Comparison of ENCODE assay signal across 8 cellular contexts in genomic region chr14:61524936-61525292, GRCh38.
DNase-seq lines count a peak whose midpoint lies in the region; TF ChIP-seq lines count a peak whose summit lies in the region.

No MANE protein-coding gene starts in this region.

- H3K4me3 ChIP-seq in hepatocyte = no peak overlapping the region
- H3K4me3 ChIP-seq in stomach = no peak overlapping the region

- H3K36me3 ChIP-seq in hepatocyte (replicated peaks; ENCODE audit: insufficient read depth, low read depth) = no peaks in the 10 kb centered on the region
- no peaks in the 10 kb centered on the region for H3K36me3 ChIP-seq in stomach

- H3K36me3 Mint-ChIP-seq in activated CD4-positive, alpha-beta memory T cell treated with anti-CD3 and anti-CD28 coated beads, Interleukin-2, amount 10 ng/mL, durations not matched to agents 7 days and 5 days (ENCODE audit: low read depth) = peaks cover 67% of the 10 kb centered on the region

- H3K4me3 Mint-ChIP-seq in activated CD4-positive, alpha-beta memory T cell treated with anti-CD3 and anti-CD28 coated beads, Interleukin-2, amount 10 ng/mL, durations not matched to agents 7 days and 5 days = peak overlapping the region; percentile 40

- DNase-seq in DMS53 (lab: John Stamatoyannopoulos, UW) (peak; percentile 62), DMS53 treated with DMSO at 0.1 percent for 48 hours (lab: John Stamatoyannopoulos, UW; ENCODE audit: unreplicated experiment) (no peak), hepatocyte (ENCODE audit: low spot score) (no peak), stomach (no peak), superior temporal gyrus (ENCODE audit: extremely low spot score) (no peak), NCI-H2227 treated with DMSO at 0.1 percent for 48 hours (lab: John Stamatoyannopoulos, UW) (no peak), NCI-H2196 (lab: John Stamatoyannopoulos, UW; ENCODE audit: unreplicated experiment) (no peak)
- no peak for DNase-seq in activated CD4-positive, alpha-beta memory T cell treated with anti-CD3 and anti-CD28 coated beads, Interleukin-2, amount 10 ng/mL, durations not matched to agents 7 days and 5 days

- no peak overlapping the region for H3K4me2 ChIP-seq in hepatocyte

- H4K20me1 ChIP-seq in hepatocyte (ENCODE audit: insufficient read depth, poor library complexity, severe bottlenecking) = no peaks in the 10 kb centered on the region

- TF ChIP-seq POLR2A in stomach (IDR thresholded peaks at IDR 0.05) = no peak

- POLR2A ChIA-PET in activated CD4-positive, alpha-beta memory T cell treated with anti-CD3 and anti-CD28 coated beads, Interleukin-2, amount 10 ng/mL, durations not matched to agents 7 days and 5 days (lab: Charles Lee) = interaction anchor here (0.7 to 8.2 kb wide), 19 partner anchors 13 to 276 kb away, joined by 3 to 80 read pairs (median 4); partner anchors contain the start of genes HIF1A and SNAPC1

- no peaks in the 10 kb centered on the region for H3K27me3 Mint-ChIP-seq in activated CD4-positive, alpha-beta memory T cell treated with anti-CD3 and anti-CD28 coated beads, Interleukin-2, amount 10 ng/mL, durations not matched to agents 7 days and 5 days

- peaks cover 80% of the 10 kb centered on the region for H3K4me1 Mint-ChIP-seq in activated CD4-positive, alpha-beta memory T cell treated with anti-CD3 and anti-CD28 coated beads, Interleukin-2, amount 10 ng/mL, durations not matched to agents 7 days and 5 days

- H3K4me1 ChIP-seq in hepatocyte (ENCODE audit: insufficient read depth) (peaks cover 33% of the 10 kb centered on the region), stomach (peaks cover 41 to 55% (median 43%) of the 10 kb centered on the region in 4 donors)

- TF ChIP-seq CTCF in hepatocyte (IDR thresholded peaks at IDR 0.05; ENCODE audit: poor library complexity) = no peak
- no peak for TF ChIP-seq CTCF in stomach (IDR thresholded peaks at IDR 0.05)

- H3K9me3 ChIP-seq in hepatocyte (ENCODE audit: low read depth) (no peaks in the 10 kb centered on the region), stomach (no peaks in the 10 kb centered on the region)

- WGBS in hepatocyte (ENCODE audit: low lambda C conversion rate, missing lambda C conversion rate) = 100% methylated on average over 1 of the region's 1 CpG
- 86 to 97% (median 93%) methylated on average over 1 of the region's 1 CpG for WGBS in stomach, 5 donors

- H3K27ac ChIP-seq in hepatocyte (peak overlapping the region; percentile 52), stomach (peak overlapping the region; percentile 81 to 89 (median 85))

- CTCF ChIA-PET in activated CD4-positive, alpha-beta memory T cell treated with anti-CD3 and anti-CD28 coated beads, Interleukin-2, amount 10 ng/mL, durations not matched to agents 7 days and 5 days (lab: Charles Lee) = interaction anchor here (0.8 to 2.7 kb wide), 7 partner anchors 9 to 312 kb away, joined by 3 to 9 read pairs (median 4); no protein-coding TSS in a partner anchor

- no peaks in the 10 kb centered on the region for H3K9me3 Mint-ChIP-seq in activated CD4-positive, alpha-beta memory T cell treated with anti-CD3 and anti-CD28 coated beads, Interleukin-2, amount 10 ng/mL, durations not matched to agents 7 days and 5 days

- H3K79me2 ChIP-seq in hepatocyte = no peaks in the 10 kb centered on the region

- H2AFZ ChIP-seq in hepatocyte = no peak overlapping the region

- peak overlapping the region; percentile 72 for H3K27ac Mint-ChIP-seq in activated CD4-positive, alpha-beta memory T cell treated with anti-CD3 and anti-CD28 coated beads, Interleukin-2, amount 10 ng/mL, durations not matched to agents 7 days and 5 days

- H3K27me3 ChIP-seq in hepatocyte = no peaks in the 10 kb centered on the region
- no peaks in the 10 kb centered on the region for H3K27me3 ChIP-seq in stomach

- no peak for TF ChIP-seq EP300 in stomach (IDR thresholded peaks at IDR 0.05)

- intact Hi-C loops in stomach (cut with DNase I; ENCODE audit: low total_unique reads) = no loop called here

- no peaks in the 10 kb centered on the region for H3K9me2 ChIP-seq in hepatocyte (replicated peaks; ENCODE audit: insufficient read depth)
